19 cellular contexts compared by ENCODE assay signal in the genomic region with DNA sequence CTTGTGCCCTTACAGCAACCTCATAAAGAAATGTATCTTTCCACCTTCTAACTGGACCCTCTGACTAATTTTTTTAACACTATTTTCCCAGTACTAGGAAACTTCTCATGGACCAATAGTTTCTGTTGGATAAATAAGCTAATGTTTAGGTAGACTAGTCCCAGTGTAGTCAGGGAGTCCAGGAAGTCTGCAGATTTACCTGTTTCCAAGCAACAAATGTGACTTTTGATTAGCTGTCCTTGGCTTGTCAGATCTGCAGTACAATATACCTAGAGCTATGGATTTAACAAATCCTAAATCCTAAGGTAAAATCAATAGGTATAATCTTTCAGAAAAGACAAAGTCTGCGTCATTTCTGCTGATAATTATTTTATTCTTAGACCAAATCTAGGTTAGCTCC.
"Had no signal": no experiment of that assay in that cellular context is flagged by ENCODE, and none has a peak within 500 bp of the region (broad histone marks: within the 10 kb centered on the region; RNA-seq: fewer than 3 reads in every experiment).

No MANE protein-coding gene starts in this region.

- H3K4me1 ChIP-seq: foreskin keratinocyte, right atrium auricular region, stomach had no signal

- H3K9me3 ChIP-seq: right atrium auricular region, sigmoid colon, stomach, thoracic aorta, transverse colon had no signal

- H3K27me3 ChIP-seq: foreskin keratinocyte, hepatocyte, right atrium auricular region, sigmoid colon, stomach, transverse colon had no signal

- DNase-seq: endodermal cell; erythroblast; foreskin keratinocyte; head of caudate nucleus; mammary epithelial cell; naive thymus-derived CD4-positive, alpha-beta T cell; nephron progenitor cell; posterior cingulate gyrus; sigmoid colon; stimulated activated CD4-positive, alpha-beta T cell treated with anti-CD3 and anti-CD28 coated beads, Interleukin-2, amount 100 ng/mL, for 24 hours; stimulated activated CD4-positive, alpha-beta T cell treated with anti-CD3 and anti-CD28 coated beads, Interleukin-4, amount 100 ng/mL, for 4 hours; stimulated activated naive B cell treated with anti-CD40 and anti-IgM and Interleukin-4, amounts not matched to agents 10 μg/mL and 1 μg/mL and 100 μg/mL, for 72 hours; stomach; substantia nigra; transverse colon had no signal

- H3K36me3 ChIP-seq: right atrium auricular region, thoracic aorta, transverse colon had no signal

- H3K4me3 ChIP-seq: hepatocyte, right atrium auricular region, sigmoid colon, skin epidermis, stomach, thoracic aorta, transverse colon had no signal
